In the genomic region with DNA sequence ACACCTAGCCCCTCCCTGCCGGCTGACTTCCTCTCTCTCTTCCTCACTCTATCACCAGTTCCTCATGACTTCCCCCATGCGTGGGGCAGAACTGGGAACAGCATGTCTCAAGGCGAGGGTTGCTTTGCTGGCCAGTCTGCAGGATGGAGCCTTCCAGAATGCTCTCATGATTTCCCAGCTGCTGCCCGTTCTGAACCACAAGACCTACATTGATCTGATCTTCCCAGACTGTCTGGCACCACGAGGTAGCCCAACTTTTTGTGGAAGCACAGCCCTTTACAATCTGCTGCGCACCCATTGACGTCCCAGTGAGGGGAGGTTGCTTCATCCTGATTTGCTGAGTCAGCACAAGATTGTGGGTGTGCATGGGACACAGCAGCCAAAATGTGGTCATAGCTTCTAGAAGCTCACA, we compare ENCODE assay signal across 33 cellular contexts. TPM values are rescaled to one million over a fixed set of nuclear protein-coding genes. Genes with fewer than 3 reads are reported as not detected.
DNase-seq lines count a peak whose midpoint lies in the region; ATAC-seq and TF ChIP-seq lines count a peak whose summit lies in the region.
"Had no signal": no experiment of that assay in that cellular context is flagged by ENCODE, and none has a peak within 500 bp of the region (broad histone marks: within the 10 kb centered on the region; RNA-seq: fewer than 3 reads in every experiment).

No MANE protein-coding gene starts in this region.

- H3K27me3 ChIP-seq in lower lobe of right lung (ENCODE audit: low read depth), result no peaks in the 10 kb centered on the region
- H3K27me3 ChIP-seq in CD8-positive, alpha-beta memory T cell (ENCODE audit: insufficient read depth, low read length, poor library complexity, severe bottlenecking), result no peaks in the 10 kb centered on the region
- H3K27me3 ChIP-seq: ascending aorta, BE2C, cardiac muscle cell, sigmoid colon, SJSA1, stomach, thyroid gland had no signal

- no peak overlapping the region for H2AFZ ChIP-seq in OCI-LY7 (ENCODE audit: low read length)

- no peaks in the 10 kb centered on the region for H3K4me1 Mint-ChIP-seq in WTC11
- H3K4me1 Mint-ChIP-seq in CD8-positive, alpha-beta memory T cell, result no peaks in the 10 kb centered on the region

- no peaks in the 10 kb centered on the region for H3K9me2 ChIP-seq in OCI-LY7 (ENCODE audit: insufficient read depth, low read length)

- peak overlapping the region; percentile 15; the same call in 1 of the 2 replicates for H3K27ac Mint-ChIP-seq in WTC11
- no peak overlapping the region for H3K27ac Mint-ChIP-seq in CD8-positive, alpha-beta memory T cell
- H3K27ac Mint-ChIP-seq: activated CD4-positive, alpha-beta T cell treated with anti-CD3 and anti-CD28 coated beads, Interleukin-2, amount 10 ng/mL, durations not matched to agents 24 days and 14 days; activated naive CD8-positive, alpha-beta T cell treated with anti-CD3 and anti-CD28 coated beads, Interleukin-2, amount 10 ng/mL, durations not matched to agents 7 days and 5 days had no signal

- POLR2A ChIA-PET in WTC11 (lab: Charles Lee) (no interaction called here), OCI-LY7 (lab: Charles Lee) (no interaction called here)
- POLR2A ChIA-PET in CD8-positive, alpha-beta memory T cell (lab: Charles Lee), result no interaction called here

- DNase-seq in AG20443 (ENCODE audit: low spot score) (peak; percentile 4), WTC11 (ENCODE audit: low spot score) (no peak), lower lobe of right lung (peak; percentile 56), OCI-LY7 (ENCODE audit: low spot score) (no peak)
- DNase-seq in CD8-positive, alpha-beta memory T cell, result no peak
- DNase-seq: activated CD4-positive, alpha-beta T cell treated with anti-CD3 and anti-CD28 coated beads, Interleukin-2, amount 10 ng/mL, durations not matched to agents 24 days and 14 days; activated effector memory CD4-positive, alpha-beta T cell treated with anti-CD3 and anti-CD28 coated beads, Interleukin-2, amount 50 U/mL, for 16 hours; activated naive CD8-positive, alpha-beta T cell treated with anti-CD3 and anti-CD28 coated beads, Interleukin-2, amount 10 ng/mL, durations not matched to agents 7 days and 5 days; activated T-cell treated with anti-CD3 and anti-CD28 coated beads, Interleukin-2, amount 50 U/mL, for 1 hour; BE2C; DMS53; effector memory CD8-positive, alpha-beta T cell; head of caudate nucleus; Karpas-422; NCI-H1930; NCI-H510A treated with DMSO at 0.1 percent for 48 hours; RPMI8226; sigmoid colon; stimulated activated CD4-positive, alpha-beta T cell treated with anti-CD3 and anti-CD28 coated beads, Interleukin-12 subunit alpha, Interleukin-12 subunit beta, amount 100 ng/mL, for 4 hours; stimulated activated CD4-positive, alpha-beta T cell treated with anti-CD3 and anti-CD28 coated beads, Interleukin-4, amount 100 ng/mL, for 1 hour; stomach; T1000; thyroid gland; WERI-Rb-1 had no signal

- no peaks in the 10 kb centered on the region for H4K20me1 ChIP-seq in OCI-LY7 (ENCODE audit: insufficient read depth, low read length)

- CTCF ChIA-PET in WTC11 (lab: Charles Lee), result no interaction called here
- CTCF ChIA-PET in CD8-positive, alpha-beta memory T cell (lab: Charles Lee), result interaction anchor here (1.2 kb wide), 1 partner anchor 8 kb away, joined by 3 read pairs; no protein-coding TSS in a partner anchor
- CTCF ChIA-PET in OCI-LY7 (lab: Charles Lee; ENCODE audit: unreplicated experiment), result no interaction called here

- no peaks in the 10 kb centered on the region for H3K79me2 ChIP-seq in OCI-LY7 (ENCODE audit: insufficient read depth, low read depth, low read length)

- H3K36me3 Mint-ChIP-seq in WTC11, result peaks cover 56% of the 10 kb centered on the region
- H3K36me3 Mint-ChIP-seq in CD8-positive, alpha-beta memory T cell, result no peaks in the 10 kb centered on the region
- H3K36me3 Mint-ChIP-seq: activated naive CD8-positive, alpha-beta T cell treated with anti-CD3 and anti-CD28 coated beads, Interleukin-2, amount 10 ng/mL, durations not matched to agents 7 days and 5 days had no signal

- no peak overlapping the region for H3K4me2 ChIP-seq in OCI-LY7 (ENCODE audit: low read length)

- H3K4me3 Mint-ChIP-seq in WTC11, result no peak overlapping the region
- no peak overlapping the region for H3K4me3 Mint-ChIP-seq in CD8-positive, alpha-beta memory T cell
- H3K4me3 Mint-ChIP-seq: activated CD4-positive, alpha-beta T cell treated with anti-CD3 and anti-CD28 coated beads, Interleukin-2, amount 10 ng/mL, durations not matched to agents 24 days and 14 days; activated naive CD8-positive, alpha-beta T cell treated with anti-CD3 and anti-CD28 coated beads, Interleukin-2, amount 10 ng/mL, durations not matched to agents 7 days and 5 days; effector memory CD8-positive, alpha-beta T cell had no signal

- H3K4me3 ChIP-seq in lower lobe of right lung (no peak overlapping the region), OCI-LY7 (ENCODE audit: low read depth, low read length, poor library complexity, severe bottlenecking) (no peak overlapping the region)
- H3K4me3 ChIP-seq in CD8-positive, alpha-beta memory T cell (ENCODE audit: low read length), result no peak overlapping the region
- H3K4me3 ChIP-seq: ascending aorta, cardiac muscle cell, coronary artery, HAP-1, prostate gland, sigmoid colon, SJSA1, stomach, thyroid gland had no signal

- no peaks in the 10 kb centered on the region for H3K9me3 Mint-ChIP-seq in WTC11
- no peaks in the 10 kb centered on the region for H3K9me3 Mint-ChIP-seq in CD8-positive, alpha-beta memory T cell
- H3K9me3 Mint-ChIP-seq: activated CD4-positive, alpha-beta T cell treated with anti-CD3 and anti-CD28 coated beads, Interleukin-2, amount 10 ng/mL, durations not matched to agents 24 days and 14 days; activated naive CD8-positive, alpha-beta T cell treated with anti-CD3 and anti-CD28 coated beads, Interleukin-2, amount 10 ng/mL, durations not matched to agents 7 days and 5 days; effector memory CD8-positive, alpha-beta T cell had no signal

- no peaks in the 10 kb centered on the region for H3K27me3 Mint-ChIP-seq in WTC11 (ENCODE audit: low read depth)
- peaks cover 11 to 18% of the 10 kb centered on the region in 2 donors for H3K27me3 Mint-ChIP-seq in CD8-positive, alpha-beta memory T cell

- H3K9me3 ChIP-seq in lower lobe of right lung (no peaks in the 10 kb centered on the region), OCI-LY7 (ENCODE audit: low read length) (no peaks in the 10 kb centered on the region)
- no peaks in the 10 kb centered on the region for H3K9me3 ChIP-seq in CD8-positive, alpha-beta memory T cell (ENCODE audit: low read length)
- H3K9me3 ChIP-seq: ascending aorta, BE2C, HAP-1, neutrophil, prostate gland, sigmoid colon, SJSA1, stomach, thyroid gland had no signal

- no peak for ATAC-seq in WTC11
- ATAC-seq in lower lobe of right lung, result peak; percentile 56 to 62
- ATAC-seq in GM21619 (IDR thresholded peaks at IDR 0.05; ENCODE audit: unreplicated experiment), result no peak
- ATAC-seq: effector memory CD8-positive, alpha-beta T cell had no signal

- intact Hi-C loops in lower lobe of right lung (cut with DNase I) (no loop called here), OCI-LY7 (cut with micrococcal nuclease; ENCODE audit: unreplicated experiment) (no loop called here)

- H3K27ac ChIP-seq in lower lobe of right lung (no peak overlapping the region), OCI-LY7 (ENCODE audit: low read depth, low read length, poor library complexity, severe bottlenecking) (no peak overlapping the region)
- no peak overlapping the region for H3K27ac ChIP-seq in CD8-positive, alpha-beta memory T cell (ENCODE audit: low read depth, low read length)
- H3K27ac ChIP-seq: ascending aorta, cardiac muscle cell, neutrophil, prostate gland, sigmoid colon, SJSA1, thyroid gland, WERI-Rb-1 had no signal

- TF ChIP-seq CTCF in WTC11 (IDR thresholded peaks at IDR 0.05) (no peak), lower lobe of right lung (IDR thresholded peaks at IDR 0.05) (no peak), OCI-LY7 (conservative IDR thresholded peaks at IDR 0.05; ENCODE audit: low read length) (no peak)

- H3K36me3 ChIP-seq in lower lobe of right lung, result peaks cover 66% of the 10 kb centered on the region
- H3K36me3 ChIP-seq in CD8-positive, alpha-beta memory T cell (ENCODE audit: insufficient read depth, low read length), result no peaks in the 10 kb centered on the region
- H3K36me3 ChIP-seq in OCI-LY7 (ENCODE audit: insufficient read depth, low read length), result no peaks in the 10 kb centered on the region
- H3K36me3 ChIP-seq: BE2C, cardiac muscle cell, HAP-1, neutrophil, SJSA1 had no signal

- H3K4me1 ChIP-seq in lower lobe of right lung, result no peaks in the 10 kb centered on the region
- no peaks in the 10 kb centered on the region for H3K4me1 ChIP-seq in CD8-positive, alpha-beta memory T cell (ENCODE audit: insufficient read depth, low read length)
- no peaks in the 10 kb centered on the region for H3K4me1 ChIP-seq in OCI-LY7 (ENCODE audit: insufficient read depth, low read length, poor library complexity, severe bottlenecking)
- H3K4me1 ChIP-seq: ascending aorta, BE2C, HAP-1, prostate gland, sigmoid colon, SJSA1, stomach, thyroid gland had no signal

- BruUV-seq in OCI-LY7 (replicated peaks; lab: Mats Ljungman, UMichigan), result no TSS peak

RNA-seq across cellular contexts. Expression of a gene that starts 8.6 kb away (rescaled TPM):
- 34.7 to 39.0 TPM (median 36.7 TPM) in 3 replicates for total RNA-seq in WTC11 (2021)
- total RNA-seq in lower lobe of right lung, result 44.2 TPM
- total RNA-seq in CD8-positive, alpha-beta memory T cell, result under 1 TPM; 0.11 to 0.28 TPM
- 0.63 TPM for polyA plus RNA-seq in CD8-positive, alpha-beta memory T cell
- 0.23 TPM in 1 of 2 replicates, not detected in the other for total RNA-seq in OCI-LY7 (2014; rRNA removed; shearing (Covaris generic))
- total RNA-seq in OCI-LY7 (2022), result 3.4 and 3.8 TPM in 2 replicates

RNA-seq across cellular contexts. Expression of a gene that starts 20.0 kb away (rescaled TPM):
- total RNA-seq in WTC11 (2021), result 5.2 to 5.5 TPM (median 5.3 TPM) in 3 replicates
- 3.1 TPM for total RNA-seq in lower lobe of right lung
- 1 to 10 TPM; 7.1 to 8.4 TPM for total RNA-seq in CD8-positive, alpha-beta memory T cell
- 3.3 TPM for polyA plus RNA-seq in CD8-positive, alpha-beta memory T cell
- total RNA-seq in OCI-LY7 (2014; rRNA removed; shearing (Covaris generic)), result 3.0 and 4.0 TPM in 2 replicates
- 2.3 and 3.0 TPM in 2 replicates for total RNA-seq in OCI-LY7 (2022)

RNA-seq across cellular contexts. Expression of a gene that starts 23.8 kb away (rescaled TPM):
- total RNA-seq in WTC11 (2021) (108 to 128 TPM (median 109 TPM) in 3 replicates), lower lobe of right lung (47.0 TPM), OCI-LY7 (2022) (78.5 and 107 TPM in 2 replicates)
- 100 to 1,000 TPM; 186 to 187 TPM for total RNA-seq in CD8-positive, alpha-beta memory T cell
- polyA plus RNA-seq in CD8-positive, alpha-beta memory T cell, result 46.5 TPM
- total RNA-seq in OCI-LY7 (2014; rRNA removed; shearing (Covaris generic)), result 78.2 and 83.4 TPM in 2 replicates

RNA-seq across cellular contexts. Expression of a gene that starts 41.1 kb away (rescaled TPM):
- 11.0 to 11.6 TPM (median 11.2 TPM) in 3 replicates for total RNA-seq in WTC11 (2021)
- total RNA-seq in lower lobe of right lung, result 1.7 TPM
- under 1 TPM; 0.13 to 0.31 TPM for total RNA-seq in CD8-positive, alpha-beta memory T cell
- 0.13 TPM for polyA plus RNA-seq in CD8-positive, alpha-beta memory T cell
- not detected in 2 replicates for total RNA-seq in OCI-LY7 (2014; rRNA removed; shearing (Covaris generic))
- not detected in 2 replicates for total RNA-seq in OCI-LY7 (2022)
- total RNA-seq: activated CD4-positive, alpha-beta T cell treated with anti-CD3 and anti-CD28 coated beads, Interleukin-2, amount 10 ng/mL, durations not matched to agents 24 days and 14 days; ascending aorta; fibroblast of villous mesenchyme; SJSA1 had no signal

RNA-seq across cellular contexts. Expression of a gene that starts 52.1 kb away (rescaled TPM):
- total RNA-seq in WTC11 (2021) (4.2 to 4.4 TPM (median 4.3 TPM) in 3 replicates), lower lobe of right lung (21.5 TPM), OCI-LY7 (2022) (6.4 and 7.5 TPM in 2 replicates)
- total RNA-seq in CD8-positive, alpha-beta memory T cell, result 10 to 100 TPM; 11.4 to 12.5 TPM
- 12.3 TPM for polyA plus RNA-seq in CD8-positive, alpha-beta memory T cell
- total RNA-seq in OCI-LY7 (2014; rRNA removed; shearing (Covaris generic)), result 2.2 and 5.0 TPM in 2 replicates

Comparison
In these comparisons a context has a peak if more than half of its experiments do, and no peak if none do; other contexts are left out.
1. DNase-seq: peak in AG20443 (single experiment) and lower lobe of right lung (single experiment); none in WTC11 (single experiment), CD8-positive, alpha-beta memory T cell (0 of 5) and OCI-LY7 (single experiment).
2. ATAC-seq: peak in lower lobe of right lung (2 of 2); none in WTC11 (single experiment) and GM21619 (single experiment).